In the genomic region with DNA sequence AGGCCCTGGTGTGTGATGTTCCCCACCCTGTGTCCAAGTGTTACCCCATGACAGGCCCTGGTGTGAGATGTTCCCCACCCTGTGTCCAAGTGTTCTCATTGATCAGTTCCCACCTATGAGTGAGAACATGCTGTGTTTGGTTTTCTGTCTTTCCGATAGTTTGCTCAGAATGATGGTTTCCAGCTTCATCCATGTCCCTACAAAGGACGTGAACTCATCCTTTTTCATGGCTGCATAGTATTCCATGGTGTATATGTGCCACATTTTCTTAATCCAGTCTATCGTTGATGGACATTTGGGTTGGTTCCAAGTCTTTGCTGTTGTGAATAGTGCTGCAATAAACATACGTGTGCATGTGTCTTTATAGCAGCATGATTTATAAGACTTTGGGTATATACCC, we compare ENCODE assay signal across 3 cellular contexts. TPM values are rescaled to one million over a fixed set of nuclear protein-coding genes. Genes with fewer than 3 reads are reported as not detected.
DNase-seq lines count a peak whose midpoint lies in the region; ATAC-seq, FAIRE-seq and TF ChIP-seq lines count a peak whose summit lies in the region.
"Not testable (repeated sequence)": the region's sequence is repeated elsewhere in the genome, so short reads cannot be mapped to it uniquely, and the experiment has no call there.

No MANE protein-coding gene starts in this region.

- not testable (repeated sequence) for H3K9me1 ChIP-seq in K562 (ENCODE audit: control insufficient read depth, insufficient read depth, low read length)

- not testable (repeated sequence) for TF ChIP-seq CTCF in A549 (IDR thresholded peaks at IDR 0.05); HEK293 (tag by site-specific recombination; IDR thresholded peaks at IDR 0.05); K562 (IDR thresholded peaks at IDR 0.05 in 2 of 3, conservative IDR thresholded peaks at IDR 0.05 in 1 of 3; ENCODE audit: insufficient read depth in 2 of 3, low read depth in 1 of 3, low read length in 3 of 3)

- POLR2A ChIA-PET in A549 (lab: Yijun Ruan, JAX); HEK293 (lab: Yijun Ruan, JAX); K562 (lab: Yijun Ruan, JAX): not testable (repeated sequence)

- DNase-seq in A549 (ENCODE audit: low read depth in 1 of 2, low spot score in 1 of 2); K562 (ENCODE audit: extremely low read depth in 1 of 4, low spot score in 3 of 4): not testable (repeated sequence)

- not testable (repeated sequence) for TF ChIP-seq RAD21 in A549 (conservative IDR thresholded peaks at IDR 0.05 in 1 of 2, IDR thresholded peaks at IDR 0.05 in 1 of 2); K562 (CRISPR knock-in tag; conservative IDR thresholded peaks at IDR 0.05 in 1 of 2, IDR thresholded peaks at IDR 0.05 in 1 of 2)

- FAIRE-seq in A549 (lab: Jason Lieb, UNC); K562 (lab: Jason Lieb, UNC): not testable (repeated sequence)

- H2AFZ ChIP-seq in K562 (ENCODE audit: low read depth, low read length) = not testable (repeated sequence)

- H3K4me1 ChIP-seq in A549; HEK293 (ENCODE audit: control insufficient read depth, insufficient read depth, low read length); K562 (replicated peaks in 1 of 2; ENCODE audit: control insufficient read depth in 2 of 2, insufficient read depth in 2 of 2, low read length in 2 of 2): not testable (repeated sequence)

- CTCF ChIA-PET in A549 (lab: Yijun Ruan, JAX) = interaction anchor here (0.5 kb wide), 1 partner anchor 31 kb away, joined by 3 read pairs; no protein-coding TSS in a partner anchor
- CTCF ChIA-PET in HEK293 (lab: Yijun Ruan, JAX) = interaction anchor here (0.6 kb wide), 1 partner anchor 167 kb away, joined by 3 read pairs; no protein-coding TSS in a partner anchor
- CTCF ChIA-PET in K562 (lab: Yijun Ruan, JAX; ENCODE audit: low intra/inter-chr PET ratio) = not testable (repeated sequence)

- TF ChIP-seq POLR2A in A549 (IDR thresholded peaks at IDR 0.05; ENCODE audit: low read length); K562 (conservative IDR thresholded peaks at IDR 0.05): not testable (repeated sequence)

- H3K9ac ChIP-seq in K562 (ENCODE audit: insufficient read depth in 1 of 2, low read depth in 2 of 2, low read length in 2 of 2) = not testable (repeated sequence)

- 77% methylated on average over 4 of the region's 4 CpGs for WGBS in A549 (ENCODE audit: missing lambda C conversion rate)
- no CpG with 5 or more reads among the region's 4 CpGs for WGBS in K562 (ENCODE audit: insufficient coverage, low coverage, missing lambda C conversion rate)

- H3K27me3 ChIP-seq in K562 (ENCODE audit: control insufficient read depth in 2 of 2, insufficient read depth in 2 of 2, low read length in 2 of 2) = not testable (repeated sequence)

- not testable (repeated sequence) for H3K27ac ChIP-seq in A549; HEK293 (ENCODE audit: extremely low read depth, low read depth, low read length); K562 (ENCODE audit: extremely low read depth, low read depth, low read length)

- BruUV-seq in K562 (replicated peaks; lab: Mats Ljungman, UMichigan) = not testable (repeated sequence)

- not testable (repeated sequence) for H3K4me3 ChIP-seq in A549; HEK293 (ENCODE audit: low read depth, low read length); K562

- not testable (repeated sequence) for H3K4me2 ChIP-seq in A549; K562 (ENCODE audit: insufficient read depth, low read length)

- peaks cover 22% of the 10 kb centered on the region for H3K79me2 ChIP-seq in K562 (ENCODE audit: control insufficient read depth, insufficient read depth, low read length)

- not testable (repeated sequence) for H3K36me3 ChIP-seq in HEK293 (ENCODE audit: control insufficient read depth in 2 of 2, insufficient read depth in 1 of 2, low read length in 2 of 2); K562 (ENCODE audit: control insufficient read depth, insufficient read depth, low read length)

- intact Hi-C loops in K562 (cut with micrococcal nuclease) = not testable (repeated sequence)

- not testable (repeated sequence) for H3K9me3 ChIP-seq in A549; HEK293 (ENCODE audit: control insufficient read depth, insufficient read depth, low read depth, low read length); K562 (replicated peaks; ENCODE audit: control insufficient read depth, insufficient read depth, low read depth, low read length)

- TF ChIP-seq EP300 in A549 (IDR thresholded peaks at IDR 0.05); K562 (IDR thresholded peaks at IDR 0.05; ENCODE audit: low read length): not testable (repeated sequence)

- ATAC-seq in A549, K562: not testable (repeated sequence)

- in situ Hi-C loops in K562 (cut with MboI) = not testable (repeated sequence)

- not testable (repeated sequence) for H4K20me1 ChIP-seq in K562 (replicated peaks; ENCODE audit: control insufficient read depth, insufficient read depth, low read length)

TF ChIP-seq in A549, 52 proteins besides CTCF, POLR2A, EP300 and RAD21:
- TF ChIP-seq KDM1A (IDR thresholded peaks at IDR 0.05; ENCODE audit: low read depth) = peak; percentile 38; the same call in 1 of the 2 replicates
TF ChIP-seq in A549: peak in this region for 1; not testable (repeated sequence) for 51.

TF ChIP-seq in HEK293, 187 proteins besides CTCF, POLR2A, EP300 and RAD21 (continues in another document):
- peak; percentile 67 for TF ChIP-seq ZNF580 (tag by site-specific recombination; IDR thresholded peaks at IDR 0.05)

TF ChIP-seq in K562, 482 proteins besides CTCF, POLR2A, EP300 and RAD21:
- TF ChIP-seq BCOR (IDR thresholded peaks at IDR 0.05) (peak; percentile 63), KDM1A (IDR thresholded peaks at IDR 0.05) (0 out of 4 replicates have a peak, but pooled peaks of 1 of the 2 experiments have one; percentile 42), ZNF146 (CRISPR knock-in tag; IDR thresholded peaks at IDR 0.05; ENCODE audit: unreplicated experiment) (peak; percentile 80)

RNA-seq across cellular contexts. Expression of gene SLC39A9, which starts 17.6 kb away (rescaled TPM):
- 116 and 125 TPM in 2 replicates for polyA plus RNA-seq in A549 (2011; rRNA removed)
- 29.1 and 37.7 TPM in 2 replicates for polyA plus RNA-seq in A549 (2012; cell fraction: cytosol; rRNA removed)
- 20.6 and 28.0 TPM in 2 replicates for polyA plus RNA-seq in A549 (2012; cell fraction: nucleus; rRNA removed)
- polyA plus RNA-seq in A549 (2017; fragmentation: RNase III; extraction: RNeasy Plus Mini Kit Qiagen cat#74134 plus additional on column Dnase treatment) = 40.6 to 42.1 TPM (median 41.7 TPM) in 3 replicates
- 247 and 265 TPM in 2 replicates for polyA minus RNA-seq in A549 (2011; rRNA and poly(A)+ RNA removed)
- 63.1 and 71.1 TPM in 2 replicates for total RNA-seq in K562 (2011; cell fraction: chromatin; rRNA removed; ENCODE audit: low replicate concordance)
- total RNA-seq in K562 (2011; cell fraction: nucleolus; rRNA removed) = 82.7 and 94.5 TPM in 2 replicates
- 103 and 120 TPM in 2 replicates for total RNA-seq in K562 (2011; cell fraction: nucleoplasm; rRNA removed)
- total RNA-seq in K562 (2014; rRNA removed) = 26.7 and 31.1 TPM in 2 replicates
- total RNA-seq in K562 (2014; rRNA removed; fragmentation: Illumina TruSeq; extraction: Trizol) = 46.4 and 52.8 TPM in 2 replicates
- 44.6 and 47.1 TPM in 2 replicates for total RNA-seq in K562 (2015; rRNA removed; fragmentation: Illumina TruSeq; extraction: Trizol)
- total RNA-seq in K562 (2021) = 40.2 and 41.4 TPM in 2 replicates
- 66.0 and 66.9 TPM in 2 replicates for polyA plus RNA-seq in K562 (2011; rRNA removed)
- polyA plus RNA-seq in K562 (2011; cell fraction: cytosol; rRNA removed) = 38.3 and 52.0 TPM in 2 replicates
- 24.9 and 38.9 TPM in 2 replicates for polyA plus RNA-seq in K562 (2011; cell fraction: nucleus; rRNA removed)
- polyA plus RNA-seq in K562 (2012) = 17.4 and 20.9 TPM in 2 replicates
- 28.3 and 32.5 TPM in 2 replicates for polyA plus RNA-seq in K562 (2014; fragmentation: Illumina TruSeq; extraction: Trizol)
- polyA plus RNA-seq in K562 (2014; fragmentation: Nextera tagmentation; extraction: Ambion mirVana) = 10 to 100 TPM; 18.4 to 24.0 TPM
- polyA plus RNA-seq in K562 (2014; rRNA removed) = 23.0 and 23.7 TPM in 2 replicates
- polyA minus RNA-seq in K562 (2011; rRNA and poly(A)+ RNA removed) = 134 and 169 TPM in 2 replicates
- 55.0 and 60.7 TPM in 2 replicates for polyA minus RNA-seq in K562 (2011; cell fraction: cytosol; rRNA and poly(A)+ RNA removed)
- 16.2 and 28.7 TPM in 2 replicates for polyA minus RNA-seq in K562 (2011; cell fraction: nucleus; rRNA and poly(A)+ RNA removed)

RNA-seq across cellular contexts. Expression of gene ERH, which starts 18.0 kb away (rescaled TPM):
- polyA plus RNA-seq in A549 (2011; rRNA removed) = 302 and 377 TPM in 2 replicates
- 211 and 220 TPM in 2 replicates for polyA plus RNA-seq in A549 (2012; cell fraction: cytosol; rRNA removed)
- polyA plus RNA-seq in A549 (2012; cell fraction: nucleus; rRNA removed) = 49.9 and 82.8 TPM in 2 replicates
- 538 to 588 TPM (median 562 TPM) in 3 replicates for polyA plus RNA-seq in A549 (2017; fragmentation: RNase III; extraction: RNeasy Plus Mini Kit Qiagen cat#74134 plus additional on column Dnase treatment)
- 141 and 143 TPM in 2 replicates for polyA minus RNA-seq in A549 (2011; rRNA and poly(A)+ RNA removed)
- 26.1 and 39.0 TPM in 2 replicates for total RNA-seq in K562 (2011; cell fraction: chromatin; rRNA removed; ENCODE audit: low replicate concordance)
- 26.8 and 29.5 TPM in 2 replicates for total RNA-seq in K562 (2011; cell fraction: nucleolus; rRNA removed)
- 45.2 and 60.2 TPM in 2 replicates for total RNA-seq in K562 (2011; cell fraction: nucleoplasm; rRNA removed)
- 78.2 and 162 TPM in 2 replicates for total RNA-seq in K562 (2014; rRNA removed)
- 245 and 297 TPM in 2 replicates for total RNA-seq in K562 (2014; rRNA removed; fragmentation: Illumina TruSeq; extraction: Trizol)
- total RNA-seq in K562 (2015; rRNA removed; fragmentation: Illumina TruSeq; extraction: Trizol) = 236 and 260 TPM in 2 replicates
- total RNA-seq in K562 (2021) = 247 and 250 TPM in 2 replicates
- 213 and 281 TPM in 2 replicates for polyA plus RNA-seq in K562 (2011; rRNA removed)
- 116 and 153 TPM in 2 replicates for polyA plus RNA-seq in K562 (2011; cell fraction: cytosol; rRNA removed)
- polyA plus RNA-seq in K562 (2011; cell fraction: nucleus; rRNA removed) = 37.2 and 52.9 TPM in 2 replicates
- 163 and 363 TPM in 2 replicates for polyA plus RNA-seq in K562 (2012)
- 228 and 255 TPM in 2 replicates for polyA plus RNA-seq in K562 (2014; fragmentation: Illumina TruSeq; extraction: Trizol)
- polyA plus RNA-seq in K562 (2014; fragmentation: Nextera tagmentation; extraction: Ambion mirVana) = 100 to 1,000 TPM; 292 to 474 TPM
- polyA plus RNA-seq in K562 (2014; rRNA removed) = 207 and 239 TPM in 2 replicates
- 104 and 137 TPM in 2 replicates for polyA minus RNA-seq in K562 (2011; rRNA and poly(A)+ RNA removed)
- 88.4 and 123 TPM in 2 replicates for polyA minus RNA-seq in K562 (2011; cell fraction: cytosol; rRNA and poly(A)+ RNA removed)
- 30.4 and 61.5 TPM in 2 replicates for polyA minus RNA-seq in K562 (2011; cell fraction: nucleus; rRNA and poly(A)+ RNA removed)
